10 cellular contexts compared by ENCODE assay signal in genomic region chr6:47479874-47480273, GRCh38. TPM values are rescaled to one million over a fixed set of nuclear protein-coding genes. Genes with fewer than 3 reads are reported as not detected.
DNase-seq lines count a peak whose midpoint lies in the region; ATAC-seq, FAIRE-seq and TF ChIP-seq lines count a peak whose summit lies in the region.
"Had no signal": no experiment of that assay in that cellular context is flagged by ENCODE, and none has a peak within 500 bp of the region (broad histone marks: within the 10 kb centered on the region; RNA-seq: fewer than 3 reads in every experiment).

No MANE protein-coding gene starts in this region.

- peaks cover 7 to 17% of the 10 kb centered on the region in 2 experiments for H4K20me1 ChIP-seq in H1 (replicated peaks in 1 of 2; ENCODE audit: control insufficient read depth in 1 of 2, insufficient read depth in 2 of 2, low read length in 2 of 2)

- peaks cover 9% of the 10 kb centered on the region for H3K27me3 Mint-ChIP-seq in neural crest cell (ENCODE audit: low read depth)
- no peaks in the 10 kb centered on the region for H3K27me3 Mint-ChIP-seq in stimulated activated naive B cell treated with anti-CD40 and anti-IgM and Interleukin-4, amounts not matched to agents 10 μg/mL and 1 μg/mL and 100 μg/mL, for 72 hours

- TF ChIP-seq RAD21 in H1 (IDR thresholded peaks at IDR 0.05 in 1 of 2, conservative IDR thresholded peaks at IDR 0.05 in 1 of 2; ENCODE audit: low read depth in 2 of 2, low read length in 2 of 2): no peak

- H3K4ac ChIP-seq in H1 (replicated peaks; ENCODE audit: insufficient read length, low read depth, low read length): no peak overlapping the region

- CTCF ChIA-PET in H1 (lab: Charles Lee; ENCODE audit: partially characterized antibody): interaction anchor here (0.7 kb wide), 1 partner anchor 563 kb away, joined by 3 read pairs; no protein-coding TSS in a partner anchor

- POLR2A ChIA-PET in H1 (lab: Charles Lee; ENCODE audit: partially characterized antibody): interaction anchor here (0.6 to 2.9 kb wide), 4 partner anchors 7 to 149 kb away, joined by 3 to 31 read pairs (median 4); no protein-coding TSS in a partner anchor

- H3K36me3 ChIP-seq in GM06990 (ENCODE audit: control insufficient read depth, insufficient read depth, low read length) (no peaks in the 10 kb centered on the region), H1 (ENCODE audit: control insufficient read depth in 2 of 4, insufficient read depth in 4 of 4, low read length in 3 of 4) (no peaks in the 10 kb centered on the region), heart left ventricle (no peaks in the 10 kb centered on the region)
- H3K36me3 ChIP-seq: sigmoid colon had no signal

- 63% methylated on average over 3 of the region's 3 CpGs; no CpG with 5 or more reads in 1 of the 2 experiments for WGBS in H1 (ENCODE audit: extremely low coverage in 1 of 2, insufficient coverage in 1 of 2, insufficient read length in 1 of 2, insufficient replicate concordance in 2 of 2, low coverage in 1 of 2, low lambda C conversion rate in 2 of 2, missing lambda C conversion rate in 1 of 2), 2 experiments
- WGBS in heart left ventricle, 4 donors: 73 to 85% (median 78%) methylated on average over 3 of the region's 3 CpGs

- ATAC-seq in GM18873 (IDR thresholded peaks at IDR 0.05; ENCODE audit: low FRiP score, unreplicated experiment) (no peak), heart left ventricle (no peak)
- ATAC-seq in stimulated activated naive B cell treated with anti-CD40 and anti-IgM and Interleukin-4, amounts not matched to agents 10 μg/mL and 1 μg/mL and 100 μg/mL, for 72 hours (replicated peaks): no peak

- TF ChIP-seq POLR2A in NB4 (IDR thresholded peaks at IDR 0.05; ENCODE audit: extremely low read depth, insufficient read length): no peak
- no peak for TF ChIP-seq POLR2A in H1 (IDR thresholded peaks at IDR 0.05; ENCODE audit: control extremely low read depth in 1 of 2, low read depth in 2 of 2, low read length in 2 of 2)
- TF ChIP-seq POLR2A in heart left ventricle (IDR thresholded peaks at IDR 0.05): no peak

- TF ChIP-seq EP300 in H1 (IDR thresholded peaks at IDR 0.05; ENCODE audit: borderline replicate concordance in 1 of 2, low read depth in 2 of 2, low read length in 2 of 2): no peak

- H3K9me3 ChIP-seq in H1 (ENCODE audit: insufficient read depth in 2 of 2, low read depth in 1 of 2, low read length in 1 of 2) (no peaks in the 10 kb centered on the region), heart left ventricle (no peaks in the 10 kb centered on the region)
- H3K9me3 ChIP-seq: sigmoid colon had no signal

- H2BK5ac ChIP-seq in H1 (ENCODE audit: low read depth, low read length): no peak overlapping the region

- H2AK5ac ChIP-seq in H1 (ENCODE audit: low read depth, low read length): no peak overlapping the region

- no peak overlapping the region for H3K56ac ChIP-seq in H1 (replicated peaks; ENCODE audit: insufficient read length, low read depth, low read length)

- no peak overlapping the region for H3K23ac ChIP-seq in H1 (ENCODE audit: insufficient read length)

- H3K79me2 ChIP-seq in H1 (ENCODE audit: control insufficient read depth in 1 of 2, insufficient read depth in 2 of 2, low read length in 2 of 2): peaks cover 51 to 85% of the 10 kb centered on the region in 2 experiments

- peak overlapping the region; percentile 98 for H3K4me3 Mint-ChIP-seq in neural crest cell
- H3K4me3 Mint-ChIP-seq in stimulated activated naive B cell treated with anti-CD40 and anti-IgM and Interleukin-4, amounts not matched to agents 10 μg/mL and 1 μg/mL and 100 μg/mL, for 72 hours: peak overlapping the region in 1 of 2 donors; percentile 61

- H3K14ac ChIP-seq in H1 (ENCODE audit: insufficient read length): no peak overlapping the region

- H3K27ac ChIP-seq in H1 (ENCODE audit: low read depth, low read length) (no peak overlapping the region), heart left ventricle (no peak overlapping the region)

- H3K4me1 ChIP-seq in H1 (replicated peaks in 1 of 4; ENCODE audit: control insufficient read depth in 3 of 4, insufficient read depth in 4 of 4, low read length in 3 of 4): peaks cover 0 to 9% (median 2%) of the 10 kb centered on the region in 4 experiments; a peak in 3 of 7 replicates
- peaks cover 0 to 49% (median 29%) of the 10 kb centered on the region in 12 donors for H3K4me1 ChIP-seq in heart left ventricle

- no peak overlapping the region for H2BK12ac ChIP-seq in H1 (ENCODE audit: low read depth, low read length)

- no peak overlapping the region for H2BK15ac ChIP-seq in H1 (ENCODE audit: low read length)

- H3K23me2 ChIP-seq in H1 (ENCODE audit: low read depth, low read length): peaks cover 5% of the 10 kb centered on the region; the same call in 1 of the 2 replicates

- H3K27me3 ChIP-seq in GM06990 (replicated peaks; ENCODE audit: control insufficient read depth, insufficient read depth, low read length) (no peaks in the 10 kb centered on the region), H1 (replicated peaks in 1 of 4; ENCODE audit: control insufficient read depth in 3 of 4, extremely low read depth in 1 of 4, insufficient read depth in 3 of 4, low read length in 3 of 4) (no peaks in the 10 kb centered on the region), heart left ventricle (no peaks in the 10 kb centered on the region)
- H3K27me3 ChIP-seq: sigmoid colon had no signal

- H2AFZ ChIP-seq in H1 (ENCODE audit: low read length): no peak overlapping the region

- no peak overlapping the region for H4K5ac ChIP-seq in H1 (ENCODE audit: insufficient read length, low read depth, low read length)

- no peak overlapping the region for H4K8ac ChIP-seq in H1 (ENCODE audit: extremely low read depth, insufficient read depth, low read length)

- DNase-seq in GM06990 (ENCODE audit: extremely low read depth, insufficient read length) (no peak), NB4 (ENCODE audit: low read depth) (no peak), H1 (ENCODE audit: low read depth in 1 of 2, low spot score in 2 of 2) (no peak), neural crest cell (ENCODE audit: low read depth, low spot score) (no peak), heart left ventricle (no peak), T-helper 9 cell (no peak)
- no peak for DNase-seq in stimulated activated naive B cell treated with anti-CD40 and anti-IgM and Interleukin-4, amounts not matched to agents 10 μg/mL and 1 μg/mL and 100 μg/mL, for 72 hours
- DNase-seq: sigmoid colon, substantia nigra had no signal

- no peaks in the 10 kb centered on the region for H3K36me3 Mint-ChIP-seq in neural crest cell (ENCODE audit: low read depth)
- peaks cover 1 to 4% of the 10 kb centered on the region in 2 donors for H3K36me3 Mint-ChIP-seq in stimulated activated naive B cell treated with anti-CD40 and anti-IgM and Interleukin-4, amounts not matched to agents 10 μg/mL and 1 μg/mL and 100 μg/mL, for 72 hours

- no peak overlapping the region for H3K18ac ChIP-seq in H1 (ENCODE audit: extremely low read depth, low read length)

- H3K79me1 ChIP-seq in H1 (ENCODE audit: low read depth, low read length): no peaks in the 10 kb centered on the region; the same call in 1 of the 2 replicates

- TF ChIP-seq CTCF in GM06990 (IDR thresholded peaks at IDR 0.05; ENCODE audit: insufficient read depth, low read length, poor library complexity, severe bottlenecking) (no peak), NB4 (IDR thresholded peaks at IDR 0.05; ENCODE audit: low read depth, low read length) (no peak), H1 (IDR thresholded peaks at IDR 0.05; ENCODE audit: control extremely low read depth in 1 of 3, insufficient read depth in 1 of 3, low read depth in 1 of 3, low read length in 3 of 3) (no peak), neural crest cell (conservative IDR thresholded peaks at IDR 0.05) (no peak), heart left ventricle (IDR thresholded peaks at IDR 0.05) (no peak)

- peak overlapping the region; percentile 71 to 91 for H3K4me2 ChIP-seq in H1 (ENCODE audit: insufficient read depth in 1 of 2, low read depth in 2 of 2, low read length in 2 of 2)

- peak overlapping the region in 1 of 4 experiments; percentile 59; a peak in 1 of 7 replicates for H3K9ac ChIP-seq in H1 (replicated peaks in 1 of 4; ENCODE audit: extremely low read depth in 1 of 4, low read depth in 3 of 4, low read length in 3 of 4)

- H2BK120ac ChIP-seq in H1 (replicated peaks; ENCODE audit: low read depth, low read length): no peak overlapping the region

- no peak overlapping the region for H3K27ac Mint-ChIP-seq in neural crest cell (ENCODE audit: unreplicated experiment)
- no peak overlapping the region for H3K27ac Mint-ChIP-seq in stimulated activated naive B cell treated with anti-CD40 and anti-IgM and Interleukin-4, amounts not matched to agents 10 μg/mL and 1 μg/mL and 100 μg/mL, for 72 hours

- intact Hi-C loops in heart left ventricle (cut with DNase I): loop anchor here in 8 of 10 donors (2.0 to 10.0 kb wide), 8 partner anchors 58 to 127 kb away; no protein-coding TSS in a partner anchor

- H3K4me3 ChIP-seq in GM06990 (replicated peaks; ENCODE audit: low read depth, low read length): peak overlapping the region; percentile 91
- peak overlapping the region; percentile 89 for H3K4me3 ChIP-seq in NB4 (ENCODE audit: low read depth, low read length)
- H3K4me3 ChIP-seq in H1 (ENCODE audit: extremely low read depth in 1 of 4, insufficient read depth in 2 of 4, low read depth in 3 of 4, low read length in 4 of 4): peak overlapping the region; percentile 69 to 91 (median 82); a peak in 6 of 8 replicates
- peak overlapping the region in 6 of 12 donors; percentile 82 to 93 (median 89) for H3K4me3 ChIP-seq in heart left ventricle

- H3K9me3 Mint-ChIP-seq in neural crest cell: no peaks in the 10 kb centered on the region
- H3K9me3 Mint-ChIP-seq in stimulated activated naive B cell treated with anti-CD40 and anti-IgM and Interleukin-4, amounts not matched to agents 10 μg/mL and 1 μg/mL and 100 μg/mL, for 72 hours: no peaks in the 10 kb centered on the region

- FAIRE-seq in H1 (lab: Jason Lieb, UNC): no peak

- peaks cover 30% of the 10 kb centered on the region for H3K4me1 Mint-ChIP-seq in neural crest cell
- H3K4me1 Mint-ChIP-seq in stimulated activated naive B cell treated with anti-CD40 and anti-IgM and Interleukin-4, amounts not matched to agents 10 μg/mL and 1 μg/mL and 100 μg/mL, for 72 hours: peaks cover 22 to 55% of the 10 kb centered on the region in 2 donors

- no peak overlapping the region for H4K91ac ChIP-seq in H1 (replicated peaks; ENCODE audit: insufficient read length, low read length)

- no peak overlapping the region for H2BK20ac ChIP-seq in H1 (ENCODE audit: low read length)

RNA-seq across cellular contexts. Expression of gene CD2AP, which starts 2.3 kb away (rescaled TPM):
- total RNA-seq in H1 (2021; fragmentation: NEBNext Ultra II Directional; extraction: Animal tissue kit (Norgen Biotek cat#: 25700)): 69.7 and 75.6 TPM in 2 replicates
- 4.8 and 8.6 TPM in 2 replicates for polyA plus RNA-seq in H1 (2011; rRNA removed)
- 15.7 TPM for polyA plus RNA-seq in H1 (2011; cell fraction: cytosol; rRNA removed)
- polyA plus RNA-seq in H1 (2011; cell fraction: nucleus; rRNA removed): 5.1 TPM
- polyA plus RNA-seq in H1 (2012, experiment 1 of 2): 14.1 to 33.7 TPM (median 18.2 TPM) in 4 replicates
- polyA plus RNA-seq in H1 (2012, experiment 2 of 2): 1.8 TPM
- polyA plus RNA-seq in H1 (2013, experiment 1 of 2): 43.2 TPM
- polyA plus RNA-seq in H1 (2013, experiment 2 of 2): 41.9 TPM
- polyA minus RNA-seq in H1 (2011; rRNA and poly(A)+ RNA removed): 10.9 and 15.9 TPM in 2 replicates
- polyA minus RNA-seq in H1 (2011; cell fraction: cytosol; rRNA and poly(A)+ RNA removed): 18.2 TPM
- 54.4 TPM for polyA minus RNA-seq in H1 (2011; cell fraction: nucleus; rRNA and poly(A)+ RNA removed)
- total RNA-seq in neural crest cell: 12.4 and 12.5 TPM in 2 replicates
- total RNA-seq in heart left ventricle: 10 to 100 TPM in 8 of 9 donors, 1 to 10 TPM in 1; 9.7 to 18.0 (median 13.7) TPM
- polyA plus RNA-seq in heart left ventricle: 10 to 100 TPM in 1 of 2 donors, 1 to 10 TPM in 1; 6.4 to 10.5 TPM
